ENCODE assay signal across 8 cellular contexts in the genomic region with DNA sequence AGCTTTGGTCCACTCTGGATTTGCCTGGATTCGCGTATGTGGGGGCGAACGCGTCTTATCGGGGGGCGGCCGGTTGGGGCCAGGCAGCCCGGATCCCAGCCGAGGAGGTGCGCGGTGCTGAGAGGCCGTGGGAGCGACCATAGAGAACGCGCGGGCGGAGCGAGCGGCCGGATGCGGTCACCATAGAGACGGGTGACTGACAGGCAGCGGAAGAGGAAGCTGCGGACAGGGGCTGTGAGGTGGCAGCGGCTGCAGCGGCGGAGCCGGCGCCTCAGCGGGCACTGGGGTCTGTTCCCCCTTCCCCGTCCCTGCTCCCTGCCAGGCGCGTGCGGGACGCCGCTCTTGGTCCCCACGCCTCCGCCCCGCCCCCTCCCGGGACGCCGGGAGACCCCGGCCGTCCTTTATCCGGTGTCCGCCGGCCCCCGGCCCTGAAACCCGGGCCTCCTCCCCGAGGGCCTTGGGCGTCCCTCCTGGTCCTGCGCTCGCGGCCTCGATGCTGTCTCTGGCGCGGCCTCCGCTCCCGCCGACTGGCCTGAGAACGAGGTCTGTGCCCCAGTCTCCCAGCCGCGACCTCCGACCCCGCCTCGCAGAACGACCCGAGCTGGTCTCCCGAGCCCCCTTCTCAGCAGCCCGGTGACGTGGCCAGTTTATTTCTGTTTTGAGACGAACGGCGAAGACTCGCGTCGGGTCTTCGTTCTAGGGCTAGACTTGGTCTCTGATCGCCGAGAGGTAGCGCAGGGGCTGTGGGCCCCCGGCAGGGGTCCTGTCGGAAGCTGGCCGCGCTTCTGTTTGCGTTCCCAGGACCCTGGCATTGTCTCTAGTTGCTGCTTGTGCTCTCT. TPM values are rescaled to one million over a fixed set of nuclear protein-coding genes. Genes with fewer than 3 reads are reported as not detected.
DNase-seq lines count a peak whose midpoint lies in the region; ATAC-seq, FAIRE-seq and TF ChIP-seq lines count a peak whose summit lies in the region.

A gene with protein sequence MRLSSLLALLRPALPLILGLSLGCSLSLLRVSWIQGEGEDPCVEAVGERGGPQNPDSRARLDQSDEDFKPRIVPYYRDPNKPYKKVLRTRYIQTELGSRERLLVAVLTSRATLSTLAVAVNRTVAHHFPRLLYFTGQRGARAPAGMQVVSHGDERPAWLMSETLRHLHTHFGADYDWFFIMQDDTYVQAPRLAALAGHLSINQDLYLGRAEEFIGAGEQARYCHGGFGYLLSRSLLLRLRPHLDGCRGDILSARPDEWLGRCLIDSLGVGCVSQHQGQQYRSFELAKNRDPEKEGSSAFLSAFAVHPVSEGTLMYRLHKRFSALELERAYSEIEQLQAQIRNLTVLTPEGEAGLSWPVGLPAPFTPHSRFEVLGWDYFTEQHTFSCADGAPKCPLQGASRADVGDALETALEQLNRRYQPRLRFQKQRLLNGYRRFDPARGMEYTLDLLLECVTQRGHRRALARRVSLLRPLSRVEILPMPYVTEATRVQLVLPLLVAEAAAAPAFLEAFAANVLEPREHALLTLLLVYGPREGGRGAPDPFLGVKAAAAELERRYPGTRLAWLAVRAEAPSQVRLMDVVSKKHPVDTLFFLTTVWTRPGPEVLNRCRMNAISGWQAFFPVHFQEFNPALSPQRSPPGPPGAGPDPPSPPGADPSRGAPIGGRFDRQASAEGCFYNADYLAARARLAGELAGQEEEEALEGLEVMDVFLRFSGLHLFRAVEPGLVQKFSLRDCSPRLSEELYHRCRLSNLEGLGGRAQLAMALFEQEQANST (plus strand): TSS at position 212 of the 839 bp plus-strand sequence. CDS start 1,529 bp downstream, outside the sequence.

- TF ChIP-seq CTCF in HepG2 (CRISPR knock-in tag; IDR thresholded peaks at IDR 0.05), result no peak

- H3K4me1 ChIP-seq in BLaER1 (peaks cover 32% of the 10 kb centered on the region), HepG2 (ENCODE audit: insufficient read depth, low read length) (peaks cover 34% of the 10 kb centered on the region)

- in situ Hi-C loops in HepG2 (cut with HindIII; ENCODE audit: extremely low pct_ligation_motif_present, low pct_unique_long_range_greater_than_20kb), result no loop called here

- DNase-seq in GM19238 (ENCODE audit: insufficient read length, low spot score) (peak; percentile 98), NCI-H69 (lab: John Stamatoyannopoulos, UW) (peak; percentile 93), dedifferentiated amniotic fluid mesenchymal stem cell (ENCODE audit: extremely low spot score) (peak; percentile 84), HepG2 (ENCODE audit: low spot score) (peak; percentile 66)
- peak; percentile 74 to 88 for DNase-seq in activated CD4-positive, alpha-beta T cell treated with anti-CD3 and anti-CD28 coated beads, Interleukin-2, amount 50 U/mL, for 24 hours (ENCODE audit: low read depth in 1 of 2, low spot score in 1 of 2)
- peak; percentile 89 for DNase-seq in stimulated activated CD4-positive, alpha-beta T cell treated with anti-CD3 and anti-CD28 coated beads, Interleukin-4, amount 100 ng/mL, for 1 hour

- peak; percentile 75 to 89; a peak in 3 of 4 replicates for TF ChIP-seq POLR2A in HepG2 (IDR thresholded peaks at IDR 0.05; ENCODE audit: insufficient read depth in 1 of 2, low read depth in 2 of 2, low read length in 2 of 2)

- POLR2A ChIA-PET in HepG2 (lab: Yijun Ruan, JAX), result interaction anchor here (0.7 to 1.3 kb wide), 6 partner anchors 9 to 170 kb away, joined by 3 to 8 read pairs (median 4); a partner anchor contains a TSS

- H3K9me3 ChIP-seq in BLaER1 (no peaks in the 10 kb centered on the region), HepG2 (ENCODE audit: low read length) (no peaks in the 10 kb centered on the region)

- H3K4me2 ChIP-seq in BLaER1 (peak within 1 kb of the TSS; percentile 100), HepG2 (ENCODE audit: low read depth, low read length) (peak within 1 kb of the TSS; percentile 96)

- CTCF ChIA-PET in HepG2 (lab: Yijun Ruan, JAX; ENCODE audit: low intra/inter-chr PET ratio, low total read pairs), result no interaction called here

- intact Hi-C loops in HepG2 (cut with micrococcal nuclease; ENCODE audit: unreplicated experiment), result loop anchor here (2.0 kb wide), 1 partner anchor 16 kb away; a partner anchor contains a TSS

- TF ChIP-seq EP300 in HepG2 (IDR thresholded peaks at IDR 0.05; ENCODE audit: low read depth in 2 of 2, low read length in 2 of 2), result no peak
- TF ChIP-seq EP300 in HepG2 (CRISPR knock-in tag; IDR thresholded peaks at IDR 0.05; ENCODE audit: borderline replicate concordance), result no peak

- H4K20me1 ChIP-seq in BLaER1 (peaks cover 47% of the 10 kb centered on the region), HepG2 (ENCODE audit: insufficient read depth, low read length) (peaks cover 12% of the 10 kb centered on the region; the same call in 1 of the 2 replicates)

- peak within 1 kb of the TSS; percentile 88 for H2AFZ ChIP-seq in HepG2 (ENCODE audit: low read length)

- WGBS in HepG2 (ENCODE audit: low lambda C conversion rate), result 2% methylated on average over 34 of the region's 87 CpGs

- peaks cover 22% of the 10 kb centered on the region for H3K79me2 ChIP-seq in HepG2 (ENCODE audit: insufficient read depth, low read length)

- no peaks in the 10 kb centered on the region for H3K27me3 ChIP-seq in BLaER1
- no peaks in the 10 kb centered on the region; a peak in 1 of 5 replicates for H3K27me3 ChIP-seq in HepG2 (ENCODE audit: control insufficient read depth in 1 of 2, insufficient read depth in 2 of 2, low read length in 2 of 2)

- 0 out of 2 replicates have a peak, but pooled peaks have one; percentile 1 for TF ChIP-seq RAD21 in HepG2 (CRISPR knock-in tag; IDR thresholded peaks at IDR 0.05)

- H3K36me3 ChIP-seq in BLaER1 (peaks cover 29% of the 10 kb centered on the region), HepG2 (replicated peaks in 1 of 2; ENCODE audit: control insufficient read depth in 1 of 2, insufficient read depth in 2 of 2, low read length in 2 of 2) (peaks cover 6 to 26% of the 10 kb centered on the region in 2 experiments; a peak in 3 of 5 replicates)

- H3K4me3 ChIP-seq in BLaER1 (peak within 1 kb of the TSS; percentile 99), HepG2 (replicated peaks in 1 of 3; ENCODE audit: insufficient read depth in 1 of 3, low read depth in 2 of 3, low read length in 3 of 3) (peak within 1 kb of the TSS; percentile 90 to 98 (median 91))

- H3K27ac ChIP-seq in BLaER1, result peak within 1 kb of the TSS; percentile 93
- peak within 1 kb of the TSS; percentile 62 for H3K27ac ChIP-seq in HepG2 (ENCODE audit: extremely low read length, insufficient read depth, low read length)

- BruUV-seq in HepG2 (replicated peaks; lab: Mats Ljungman, UMichigan), result TSS peak; percentile 75

- FAIRE-seq in HepG2 (lab: Jason Lieb, UNC), result no peak

- peak; percentile 96 for ATAC-seq in HG03439 (IDR thresholded peaks at IDR 0.05; ENCODE audit: unreplicated experiment)
- ATAC-seq in HepG2, result peak; percentile 96

- H3K9ac ChIP-seq in BLaER1, result peak within 1 kb of the TSS; percentile 94
- peak within 1 kb of the TSS; percentile 81 for H3K9ac ChIP-seq in HepG2 (ENCODE audit: insufficient read depth, low read depth, low read length)

TF ChIP-seq in HepG2, 621 proteins besides CTCF, POLR2A, EP300 and RAD21 (continues in another document):
- TF ChIP-seq, protein P1, sequence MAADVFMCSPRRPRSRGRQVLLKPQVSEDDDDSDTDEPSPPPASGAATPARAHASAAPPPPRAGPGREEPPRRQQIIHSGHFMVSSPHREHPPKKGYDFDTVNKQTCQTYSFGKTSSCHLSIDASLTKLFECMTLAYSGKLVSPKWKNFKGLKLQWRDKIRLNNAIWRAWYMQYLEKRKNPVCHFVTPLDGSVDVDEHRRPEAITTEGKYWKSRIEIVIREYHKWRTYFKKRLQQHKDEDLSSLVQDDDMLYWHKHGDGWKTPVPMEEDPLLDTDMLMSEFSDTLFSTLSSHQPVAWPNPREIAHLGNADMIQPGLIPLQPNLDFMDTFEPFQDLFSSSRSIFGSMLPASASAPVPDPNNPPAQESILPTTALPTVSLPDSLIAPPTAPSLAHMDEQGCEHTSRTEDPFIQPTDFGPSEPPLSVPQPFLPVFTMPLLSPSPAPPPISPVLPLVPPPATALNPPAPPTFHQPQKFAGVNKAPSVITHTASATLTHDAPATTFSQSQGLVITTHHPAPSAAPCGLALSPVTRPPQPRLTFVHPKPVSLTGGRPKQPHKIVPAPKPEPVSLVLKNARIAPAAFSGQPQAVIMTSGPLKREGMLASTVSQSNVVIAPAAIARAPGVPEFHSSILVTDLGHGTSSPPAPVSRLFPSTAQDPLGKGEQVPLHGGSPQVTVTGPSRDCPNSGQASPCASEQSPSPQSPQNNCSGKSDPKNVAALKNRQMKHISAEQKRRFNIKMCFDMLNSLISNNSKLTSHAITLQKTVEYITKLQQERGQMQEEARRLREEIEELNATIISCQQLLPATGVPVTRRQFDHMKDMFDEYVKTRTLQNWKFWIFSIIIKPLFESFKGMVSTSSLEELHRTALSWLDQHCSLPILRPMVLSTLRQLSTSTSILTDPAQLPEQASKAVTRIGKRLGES (CRISPR knock-in tag; IDR thresholded peaks at IDR 0.05; ENCODE audit: borderline replicate concordance), result no peak
- TF ChIP-seq KMT2B (CRISPR knock-in tag; IDR thresholded peaks at IDR 0.05) (peak; percentile 56; the same call in 1 of the 2 replicates), ZNF670 (CRISPR knock-in tag; IDR thresholded peaks at IDR 0.05; ENCODE audit: borderline replicate concordance) (no peak; the same call in 1 of the 2 replicates)

RNA-seq across cellular contexts. Expression of the gene that starts here (rescaled TPM):
- 10.2 and 21.5 TPM in 2 replicates for total RNA-seq in HepG2 (2016; rRNA removed; fragmentation: Illumina TruSeq; extraction: Trizol)
- 1.7 and 2.5 TPM in 2 replicates for total RNA-seq in HepG2 (2016; cell fraction: cytosol; rRNA removed; fragmentation: Illumina TruSeq; extraction: Trizol; ENCODE audit: low read depth)
- total RNA-seq in HepG2 (2016; cell fraction: insoluble cytoplasmic fraction; rRNA removed; fragmentation: Illumina TruSeq; extraction: Trizol), result 9.4 and 21.0 TPM in 2 replicates
- total RNA-seq in HepG2 (2016; cell fraction: membrane; rRNA removed; fragmentation: Illumina TruSeq; extraction: Trizol), result 5.8 and 7.3 TPM in 2 replicates
- 26.3 and 31.0 TPM in 2 replicates for total RNA-seq in HepG2 (2016; cell fraction: nucleus; rRNA removed; fragmentation: Illumina TruSeq; extraction: Trizol)
- polyA plus RNA-seq in HepG2 (2011; rRNA removed), result 15.4 and 22.5 TPM in 2 replicates
- polyA plus RNA-seq in HepG2 (2011; cell fraction: cytosol; rRNA removed), result 13.1 and 17.3 TPM in 2 replicates
- 62.4 and 64.6 TPM in 2 replicates for polyA plus RNA-seq in HepG2 (2011; cell fraction: nucleus; rRNA removed)
- polyA plus RNA-seq in HepG2 (2012), result 12.1 and 17.0 TPM in 2 replicates
- polyA plus RNA-seq in HepG2 (2016; cell fraction: cytosol; fragmentation: Illumina TruSeq; extraction: Trizol; ENCODE audit: low read depth), result 1.1 and 1.3 TPM in 2 replicates
- 8.7 and 8.9 TPM in 2 replicates for polyA plus RNA-seq in HepG2 (2016; cell fraction: insoluble cytoplasmic fraction; fragmentation: Illumina TruSeq; extraction: Trizol; ENCODE audit: low read depth)
- 3.0 and 4.1 TPM in 2 replicates for polyA plus RNA-seq in HepG2 (2016; cell fraction: membrane; fragmentation: Illumina TruSeq; extraction: Trizol; ENCODE audit: low read depth)
- 33.0 and 37.5 TPM in 2 replicates for polyA plus RNA-seq in HepG2 (2016; cell fraction: nucleus; fragmentation: Illumina TruSeq; extraction: Trizol; ENCODE audit: insufficient read depth, low read depth)
- polyA minus RNA-seq in HepG2 (2011; rRNA and poly(A)+ RNA removed; ENCODE audit: low replicate concordance), result 28.1 and 43.5 TPM in 2 replicates
- polyA minus RNA-seq in HepG2 (2011; cell fraction: cytosol; rRNA and poly(A)+ RNA removed), result 15.1 and 16.0 TPM in 2 replicates
- polyA minus RNA-seq in HepG2 (2011; cell fraction: nucleus; rRNA and poly(A)+ RNA removed), result 30.7 and 33.6 TPM in 2 replicates

Comparison
In these comparisons a context has a peak if more than half of its experiments do, and no peak if none do; other contexts are left out.
1. Peak in every context shown above with its lines: DNase-seq, ATAC-seq, H3K4me3 ChIP-seq and H3K27ac ChIP-seq.